ENCODE assay signal across 8 cellular contexts in the genomic region with DNA sequence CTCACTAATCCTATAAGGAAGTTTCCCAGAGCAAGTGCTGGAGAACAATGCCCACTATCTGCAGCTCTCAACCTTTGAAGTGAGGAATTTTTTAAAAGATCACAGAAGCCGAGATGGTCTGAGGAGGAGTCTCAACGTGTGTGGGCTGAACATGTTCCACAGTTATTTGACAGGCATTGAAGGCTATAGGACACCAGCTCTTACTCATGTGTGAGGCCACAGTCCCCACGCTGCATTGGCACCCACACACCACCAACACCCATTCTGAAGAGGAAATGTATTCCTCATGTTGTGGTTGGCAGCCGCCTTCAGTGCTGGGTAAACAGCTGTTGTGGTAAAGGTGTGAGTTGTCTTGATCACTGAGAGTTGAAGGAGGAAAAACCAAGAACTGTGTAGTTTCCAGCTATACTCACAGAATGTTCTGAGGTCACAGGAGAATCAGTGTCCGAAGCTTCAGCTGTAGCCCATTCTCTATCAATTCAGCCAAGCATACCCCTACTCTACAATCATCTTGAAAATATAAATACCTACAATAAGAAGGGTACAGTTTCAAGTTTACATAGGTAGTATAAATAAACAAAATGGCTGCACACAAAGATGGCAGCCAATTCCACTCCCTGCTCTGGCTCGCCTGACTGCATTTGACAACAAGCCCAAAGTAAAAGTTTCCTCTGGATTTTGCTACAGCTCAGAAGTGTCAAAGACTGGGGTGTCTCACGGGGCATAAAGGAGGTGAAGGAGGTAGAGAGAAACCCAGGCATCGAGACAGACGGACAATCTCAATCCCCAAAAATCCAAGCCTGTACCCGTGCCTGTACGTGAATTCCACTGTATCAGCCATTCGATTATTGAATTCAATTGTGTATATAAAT. TPM values are rescaled to one million over a fixed set of nuclear protein-coding genes. Genes with fewer than 3 reads are reported as not detected.
A peak's percentile ranks its signal among the peaks of the same experiment; 100 is the strongest.
DNase-seq lines count a peak whose midpoint lies in the region; ATAC-seq, FAIRE-seq and TF ChIP-seq lines count a peak whose summit lies in the region.

No MANE protein-coding gene starts in this region.

- peak; percentile 98 for FAIRE-seq in GM12891 (lab: Jason Lieb, UNC)

- H3K4me1 ChIP-seq in uterus = no peaks in the 10 kb centered on the region

- in situ Hi-C loops in astrocyte of the spinal cord (cut with HindIII; ENCODE audit: low sequenced_read_pairs) = no loop called here

- intact Hi-C loops in uterus (cut with DNase I; ENCODE audit: low total_unique reads) = no loop called here

- H3K36me3 ChIP-seq in uterus = no peaks in the 10 kb centered on the region

- H3K27ac ChIP-seq in uterus = no peak overlapping the region

- TF ChIP-seq POLR2A in GM12891 (IDR thresholded peaks at IDR 0.05; ENCODE audit: low read depth, low read length) (no peak; the same call in 1 of the 2 replicates), uterus (IDR thresholded peaks at IDR 0.05) (no peak)

- TF ChIP-seq CTCF in astrocyte of the spinal cord (IDR thresholded peaks at IDR 0.05; ENCODE audit: low read depth, low read length) = no peak
- no peak for TF ChIP-seq CTCF in uterus (IDR thresholded peaks at IDR 0.05)

- peak; percentile 94 for ATAC-seq in HG02642 (IDR thresholded peaks at IDR 0.05; ENCODE audit: poor library complexity, unreplicated experiment)

- no peaks in the 10 kb centered on the region for H3K9me3 ChIP-seq in uterus

- no peak for DNase-seq in GM12891 (ENCODE audit: insufficient read length, low spot score)
- peak; percentile 69 for DNase-seq in T follicular helper cell (ENCODE audit: low read depth)
- DNase-seq in astrocyte of the spinal cord (ENCODE audit: low read depth, low spot score) = peak; percentile 10
- DNase-seq in stimulated activated CD4-positive, alpha-beta T cell treated with anti-CD3 and anti-CD28 coated beads, Interleukin-2, amount 100 ng/mL, for 48 hours = peak; percentile 63 to 66
- no peak for DNase-seq in uterus
- DNase-seq in NCI-H524 (lab: John Stamatoyannopoulos, UW) = no peak
- DNase-seq in GM19238 (ENCODE audit: insufficient read length, low spot score) = no peak

- H3K4me3 ChIP-seq in astrocyte of the spinal cord (ENCODE audit: low read depth, low read length) (no peak overlapping the region), uterus (no peak overlapping the region)

- no peaks in the 10 kb centered on the region for H3K27me3 ChIP-seq in uterus

TF ChIP-seq in GM12891, 5 proteins besides CTCF, POLR2A, EP300 and RAD21:
- peak; percentile 51; the same call in 1 of the 2 replicates for TF ChIP-seq POU2F2 (IDR thresholded peaks at IDR 0.05; ENCODE audit: low read depth, low read length)
- TF ChIP-seq POLR2AphosphoS5 (IDR thresholded peaks at IDR 0.05; ENCODE audit: low read depth, low read length) = no peak; the same call in 1 of the 2 replicates
- no peak for TF ChIP-seq TAF1 (IDR thresholded peaks at IDR 0.05; ENCODE audit: low read depth, low read length)
TF ChIP-seq in GM12891: peak in this region for 1.

RNA-seq across cellular contexts. Expression of gene CD226, which starts 12.1 kb away (rescaled TPM):
- polyA plus RNA-seq in GM12891 (2012; ENCODE audit: low read depth, missing spikeins) = 65.3 TPM
- total RNA-seq in uterus = 1 to 10 TPM in 2 of 4 donors, under 1 TPM in 1, not detected in 1; 0.59 to 5.5 (median 2.9) TPM

Comparison
In these comparisons a context has a peak if more than half of its experiments do, and no peak if none do; other contexts are left out.
1. DNase-seq: peak in T follicular helper cell (single experiment), astrocyte of the spinal cord (single experiment) and stimulated activated CD4-positive, alpha-beta T cell treated with anti-CD3 and anti-CD28 coated beads, Interleukin-2, amount 100 ng/mL, for 48 hours (2 of 2); none in GM12891 (single experiment), uterus (0 of 2), NCI-H524 (0 of 2) and GM19238 (single experiment).